8 cellular contexts compared by ENCODE assay signal in the genomic region with DNA sequence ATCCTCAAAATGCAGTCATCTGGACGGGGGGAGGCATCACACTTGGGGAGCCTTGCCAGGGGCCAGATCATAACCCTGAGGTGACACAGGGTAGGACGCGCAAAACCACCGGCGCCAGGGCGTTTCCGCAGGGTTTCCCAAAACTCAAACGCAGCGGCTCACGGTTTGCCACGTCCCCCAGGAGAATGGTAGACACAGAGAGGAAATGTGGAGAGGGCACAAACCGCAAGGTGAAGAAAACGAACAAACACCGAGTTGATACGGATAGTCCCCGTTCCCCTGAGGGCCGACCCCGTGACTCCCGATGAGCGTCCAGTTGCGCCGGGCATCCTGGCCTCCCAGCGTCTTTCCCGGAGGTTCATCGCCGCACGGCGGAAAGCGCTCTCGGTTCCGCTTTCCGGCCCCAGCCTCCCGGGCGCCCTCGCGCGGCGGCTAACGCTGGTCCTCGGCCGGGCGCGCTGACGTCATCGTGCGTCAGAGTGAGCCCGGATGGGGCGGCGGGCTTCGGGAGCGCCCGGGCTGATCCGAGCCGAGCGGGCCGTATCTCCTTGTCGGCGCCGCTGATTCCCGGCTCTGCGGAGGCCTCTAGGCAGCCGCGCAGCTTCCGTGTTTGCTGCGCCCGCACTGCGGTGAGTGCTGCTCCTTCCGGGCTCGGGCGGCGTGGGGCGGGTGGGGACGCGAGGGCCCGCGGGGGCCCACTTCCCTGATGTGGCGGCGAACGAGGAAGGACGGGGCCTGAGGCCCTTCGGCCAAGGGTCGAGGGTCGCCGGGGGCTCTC. TPM values are rescaled to one million over a fixed set of nuclear protein-coding genes. Genes with fewer than 3 reads are reported as not detected.
A peak's percentile ranks its signal among the peaks of the same experiment; 100 is the strongest.
DNase-seq lines count a peak whose midpoint lies in the region; ATAC-seq and TF ChIP-seq lines count a peak whose summit lies in the region.

BIRC2 (plus strand) TSS at position 467 of the 778 bp plus-strand sequence. CDS start 2,641 bp downstream, outside the sequence.

- H3K27ac Mint-ChIP-seq in activated T-cell treated with anti-CD3 and anti-CD28 coated beads, Interleukin-2, amount 50 U/mL, for 24 hours: peak within 1 kb of the TSS; percentile 99

- peak within 1 kb of the TSS; percentile 99 for H2BK20ac ChIP-seq in IMR-90 (ENCODE audit: low read depth, low read length)

- H3K4me3 Mint-ChIP-seq in activated T-cell treated with anti-CD3 and anti-CD28 coated beads, Interleukin-2, amount 50 U/mL, for 24 hours: peak within 1 kb of the TSS; percentile 94

- peak within 1 kb of the TSS; percentile 99 for H2BK15ac ChIP-seq in IMR-90 (ENCODE audit: low read depth, low read length)

- H3K79me1 ChIP-seq in IMR-90 (ENCODE audit: low read depth in 1 of 2, low read length in 2 of 2): peaks cover 0 to 26% of the 10 kb centered on the region in 2 experiments; a peak in 3 of 4 replicates

- peak within 1 kb of the TSS; percentile 98 for H2AK9ac ChIP-seq in IMR-90 (replicated peaks; ENCODE audit: low read depth, low read length, poor library complexity)

- peak within 1 kb of the TSS; percentile 100 for H3K14ac ChIP-seq in IMR-90 (replicated peaks; ENCODE audit: low read depth, low read length)

- H3K9me1 ChIP-seq in IMR-90 (ENCODE audit: insufficient read depth, low read length): 0 out of 2 replicates have a peak, but pooled peaks cover 3% of the 10 kb centered on the region

- CTCF ChIA-PET in IMR-90 (lab: Yijun Ruan, JAX) (no interaction called here), PC-9 (lab: Charles Lee) (interaction anchor here (0.6 kb wide), 1 partner anchor 30 kb away, joined by 9 read pairs; no protein-coding TSS in a partner anchor)

- H3K9me2 ChIP-seq in PC-9 (ENCODE audit: insufficient read depth): no peaks in the 10 kb centered on the region

- intact Hi-C loops in IMR-90 (cut with micrococcal nuclease) (loop anchor here (1.0 to 5.0 kb wide), 4 partner anchors 59 to 235 kb away; partner anchors contain the start of genes TMEM123 and YAP1), PC-9 (cut with micrococcal nuclease; ENCODE audit: unreplicated experiment) (loop anchor here (1.0 to 5.0 kb wide), 6 partner anchors 40 to 484 kb away; no protein-coding TSS in a partner anchor)

- H3K4me2 ChIP-seq in IMR-90 (ENCODE audit: low read depth, low read length) (peak within 1 kb of the TSS; percentile 100), PC-9 (peak within 1 kb of the TSS; percentile 83)

- H4K20me1 ChIP-seq in IMR-90 (ENCODE audit: insufficient read depth, low read length) (peaks cover 9% of the 10 kb centered on the region; the same call in 1 of the 2 replicates), PC-9 (ENCODE audit: insufficient read depth) (no peaks in the 10 kb centered on the region)

- H3K23ac ChIP-seq in IMR-90 (ENCODE audit: low read depth, low read length): peak within 1 kb of the TSS; percentile 100

- H3K4ac ChIP-seq in IMR-90 (ENCODE audit: low read depth, low read length): peak within 1 kb of the TSS; percentile 100

- TF ChIP-seq RAD21 in IMR-90 (IDR thresholded peaks at IDR 0.05; ENCODE audit: low read length): peak; percentile 36

- peak within 1 kb of the TSS; percentile 94 for H4K5ac ChIP-seq in IMR-90 (ENCODE audit: low read depth, low read length)

- ATAC-seq in GM21528 (IDR thresholded peaks at IDR 0.05; ENCODE audit: low FRiP score, unreplicated experiment) (peak; percentile 91), IMR-90 (ENCODE audit: low read depth) (peak; percentile 91), esophagus mucosa (peak; percentile 99)

- peaks cover 17% of the 10 kb centered on the region; the same call in 1 of the 2 replicates for H3F3A ChIP-seq in PC-9 (ENCODE audit: insufficient read depth, low read depth)

- peak within 1 kb of the TSS; percentile 95 for H3K27ac ChIP-seq in IMR-90 (ENCODE audit: insufficient read depth, low read length)
- H3K27ac ChIP-seq in PC-9: peak within 1 kb of the TSS; percentile 87
- peak within 1 kb of the TSS; percentile 99 for H3K27ac ChIP-seq in muscle layer of duodenum (ENCODE audit: low read length)

- peak within 1 kb of the TSS; percentile 99 for H2BK5ac ChIP-seq in IMR-90 (ENCODE audit: low read depth, low read length, poor library complexity, severe bottlenecking)

- BruUV-seq in IMR-90 (replicated peaks; lab: Mats Ljungman, UMichigan) (no TSS peak), PC-9 (replicated peaks; lab: Mats Ljungman, UMichigan) (no TSS peak)

- peaks cover 43% of the 10 kb centered on the region for H3K36me3 Mint-ChIP-seq in activated T-cell treated with anti-CD3 and anti-CD28 coated beads, Interleukin-2, amount 50 U/mL, for 24 hours (ENCODE audit: low read depth)

- no peaks in the 10 kb centered on the region for H3K27me3 ChIP-seq in IMR-90 (ENCODE audit: control insufficient read depth, insufficient read depth, low read length)
- no peaks in the 10 kb centered on the region for H3K27me3 ChIP-seq in PC-9 (ENCODE audit: insufficient read depth, low read depth)
- H3K27me3 ChIP-seq in muscle layer of duodenum (ENCODE audit: low read depth, low read length): no peaks in the 10 kb centered on the region

- peak within 1 kb of the TSS; percentile 96 for H3K18ac ChIP-seq in IMR-90 (ENCODE audit: low read depth, low read length)

- H4K8ac ChIP-seq in IMR-90 (ENCODE audit: low read depth in 2 of 2, low read length in 2 of 2): peak within 1 kb of the TSS; percentile 92 to 99

- peaks cover 50% of the 10 kb centered on the region for H3K4me1 Mint-ChIP-seq in activated T-cell treated with anti-CD3 and anti-CD28 coated beads, Interleukin-2, amount 50 U/mL, for 24 hours (ENCODE audit: low read depth)

- H3K56ac ChIP-seq in IMR-90 (ENCODE audit: extremely low read depth, insufficient read depth, low read length): peak within 1 kb of the TSS; percentile 100

- H3K4me1 ChIP-seq in IMR-90 (ENCODE audit: control insufficient read depth, insufficient read depth, low read length): no peaks in the 10 kb centered on the region; the same call in 1 of the 2 replicates
- peaks cover 29% of the 10 kb centered on the region for H3K4me1 ChIP-seq in PC-9 (replicated peaks; ENCODE audit: insufficient read depth)
- peaks cover 26 to 29% of the 10 kb centered on the region in 2 donors for H3K4me1 ChIP-seq in muscle layer of duodenum (ENCODE audit: control insufficient read depth in 1 of 2, insufficient read depth in 2 of 2, low read length in 2 of 2)

- dilution Hi-C loops in IMR-90 (cut with HindIII; ENCODE audit: low sequenced_read_pairs, unreplicated experiment): no loop called here

- H3K9ac ChIP-seq in IMR-90 (ENCODE audit: low read depth, low read length): peak within 1 kb of the TSS; percentile 95

- peak within 1 kb of the TSS; percentile 100 for H4K91ac ChIP-seq in IMR-90 (ENCODE audit: insufficient read depth, low read depth, low read length)

- H2BK120ac ChIP-seq in IMR-90 (ENCODE audit: low read depth, low read length): peak within 1 kb of the TSS; percentile 100

- peak within 1 kb of the TSS; percentile 75 for H2AK5ac ChIP-seq in IMR-90 (ENCODE audit: low read depth, low read length)

- TF ChIP-seq CTCF in IMR-90 (conservative IDR thresholded peaks at IDR 0.05; ENCODE audit: low read depth, low read length) (peak; percentile 94), PC-9 (conservative IDR thresholded peaks at IDR 0.05) (peak; percentile 74)

- peak within 1 kb of the TSS; percentile 81 for H3K4me3 ChIP-seq in IMR-90 (ENCODE audit: insufficient read depth, low read depth, low read length)
- peak within 1 kb of the TSS; percentile 69 for H3K4me3 ChIP-seq in PC-9
- peak within 1 kb of the TSS; percentile 69 to 96 for H3K4me3 ChIP-seq in muscle layer of duodenum (ENCODE audit: low read depth in 1 of 2, low read length in 2 of 2)

- WGBS in IMR-90 (ENCODE audit: extremely low coverage in 2 of 2, insufficient read length in 1 of 2), 2 experiments: 0% methylated on average over 63 of the region's 84 CpGs; no CpG with 5 or more reads in 1 of the 2 experiments

- no peaks in the 10 kb centered on the region for H3K9me3 ChIP-seq in IMR-90 (ENCODE audit: control insufficient read depth, insufficient read depth, low read length)
- H3K9me3 ChIP-seq in PC-9 (ENCODE audit: insufficient read depth, low read depth): no peaks in the 10 kb centered on the region
- no peaks in the 10 kb centered on the region for H3K9me3 ChIP-seq in muscle layer of duodenum (ENCODE audit: control insufficient read depth in 1 of 2, low read length in 2 of 2)

- H3K36me3 ChIP-seq in IMR-90 (ENCODE audit: control insufficient read depth, insufficient read depth, low read length) (peaks cover 9% of the 10 kb centered on the region), PC-9 (ENCODE audit: low read depth) (peaks cover 24% of the 10 kb centered on the region; the same call in 1 of the 2 replicates), muscle layer of duodenum (ENCODE audit: control insufficient read depth in 1 of 2, insufficient read depth in 2 of 2, low read length in 2 of 2) (peaks cover 9 to 18% of the 10 kb centered on the region in 2 donors)

- H2AFZ ChIP-seq in IMR-90 (replicated peaks; ENCODE audit: low read length, poor library complexity) (peak within 1 kb of the TSS; percentile 98), PC-9 (peak within 1 kb of the TSS; percentile 89)

- in situ Hi-C loops in IMR-90 (cut with MboI; ENCODE audit: low sequenced_read_pairs): no loop called here

- POLR2A ChIA-PET in IMR-90 (lab: Charles Lee; ENCODE audit: unreplicated experiment): interaction anchor here (0.6 kb wide), 1 partner anchor 274 kb away, joined by 3 read pairs; no protein-coding TSS in a partner anchor
- POLR2A ChIA-PET in PC-9 (lab: Charles Lee; ENCODE audit: unreplicated experiment): no interaction called here

- peaks cover 40% of the 10 kb centered on the region for H3K79me2 ChIP-seq in PC-9 (ENCODE audit: low read depth)

- TF ChIP-seq POLR2A in IMR-90 (IDR thresholded peaks at IDR 0.05; ENCODE audit: low read depth, low read length): peak; percentile 84

- H3K9me3 Mint-ChIP-seq in activated T-cell treated with anti-CD3 and anti-CD28 coated beads, Interleukin-2, amount 50 U/mL, for 24 hours: no peaks in the 10 kb centered on the region

- no peaks in the 10 kb centered on the region for H3K27me3 Mint-ChIP-seq in activated T-cell treated with anti-CD3 and anti-CD28 coated beads, Interleukin-2, amount 50 U/mL, for 24 hours

- peak; percentile 91 for DNase-seq in DMS53 treated with DMSO at 0.1 percent for 48 hours (lab: John Stamatoyannopoulos, UW; ENCODE audit: unreplicated experiment)
- peak; percentile 89 for DNase-seq in IMR-90
- peak; percentile 85 to 96 for DNase-seq in PC-9
- peak; percentile 97 for DNase-seq in activated T-cell treated with anti-CD3 and anti-CD28 coated beads, Interleukin-2, amount 50 U/mL, for 24 hours
- peak; percentile 88 to 90 for DNase-seq in stimulated activated CD8-positive, alpha-beta memory T cell treated with anti-CD3 and anti-CD28 coated beads, Interleukin-7, amount 100 ng/mL, for 48 hours (ENCODE audit: extremely low read depth in 1 of 2, low read depth in 1 of 2)

TF ChIP-seq in IMR-90, 13 proteins besides CTCF, POLR2A, EP300 and RAD21 (continues in another document):
- TF ChIP-seq CEBPB (IDR thresholded peaks at IDR 0.05; ENCODE audit: low read depth, low read length): 0 out of 2 replicates have a peak, but pooled peaks have one; percentile 1
- peak; percentile 56; the same call in 1 of the 2 replicates for TF ChIP-seq MAZ (IDR thresholded peaks at IDR 0.05; ENCODE audit: borderline replicate concordance, low read depth, low read length)

RNA-seq across cellular contexts. Expression of gene BIRC2, which starts in this region (rescaled TPM):
- 112 and 204 TPM in 2 replicates for total RNA-seq in IMR-90 (2012; rRNA removed)
- polyA plus RNA-seq in IMR-90 (2012; rRNA removed): 40.4 and 48.0 TPM in 2 replicates
- 9.2 and 19.6 TPM in 2 replicates for polyA plus RNA-seq in IMR-90 (2012; cell fraction: cytosol; rRNA removed)
- 8.4 and 78.2 TPM in 2 replicates for polyA plus RNA-seq in IMR-90 (2012; cell fraction: nucleus; rRNA removed; ENCODE audit: low replicate concordance)
- 33.7 and 37.5 TPM in 2 replicates for total RNA-seq in PC-9 (2021)
- 22.1 TPM for total RNA-seq in esophagus mucosa

Comparison
In these comparisons a context has a peak if more than half of its experiments do, and no peak if none do; other contexts are left out.
1. Peak in every context shown above with its lines: DNase-seq, ATAC-seq, H3K4me3 ChIP-seq and H3K27ac ChIP-seq.